In the genomic region with DNA sequence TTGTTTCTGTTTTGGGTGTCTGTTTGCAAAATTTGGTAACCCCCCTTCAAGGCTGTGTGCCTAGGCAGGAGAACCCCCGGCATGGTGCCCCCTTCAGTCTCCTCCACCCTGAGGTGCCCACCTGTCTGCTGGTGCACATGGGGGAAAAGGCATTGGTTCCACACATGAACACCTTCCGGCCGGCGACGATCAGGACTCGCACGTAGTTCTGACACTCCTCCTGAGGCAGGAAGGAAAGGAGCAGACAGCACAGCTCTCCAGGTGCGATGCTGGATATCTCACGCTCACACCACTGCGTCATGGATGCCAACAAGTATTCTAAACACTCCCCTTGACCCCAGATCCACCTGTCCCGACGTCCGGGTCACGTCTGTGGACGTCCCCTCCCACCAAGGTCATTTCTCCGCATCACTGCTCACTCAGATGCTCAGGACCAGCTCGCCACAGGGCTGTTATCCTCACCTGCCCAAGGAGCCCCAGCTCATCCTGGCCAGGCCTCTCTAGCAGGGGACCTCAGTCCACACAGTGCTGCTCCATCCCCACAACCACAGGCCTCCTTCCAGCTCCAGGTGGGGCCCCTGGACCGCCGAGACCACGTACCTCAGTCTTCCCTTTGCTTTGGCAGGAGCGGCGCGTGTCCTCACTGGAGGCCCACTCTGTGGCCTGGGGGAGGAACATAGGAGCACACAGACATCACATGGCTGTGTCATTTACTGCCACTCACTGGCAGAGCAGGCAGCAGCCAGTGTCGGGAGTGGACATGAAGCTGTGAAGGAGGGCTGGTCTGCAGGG, we compare ENCODE assay signal across 17 cellular contexts.
A peak's percentile ranks its signal among the peaks of the same experiment; 100 is the strongest.
DNase-seq lines count a peak whose midpoint lies in the region; ATAC-seq and TF ChIP-seq lines count a peak whose summit lies in the region.
"Had no signal": no experiment of that assay in that cellular context is flagged by ENCODE, and none has a peak within 500 bp of the region (broad histone marks: within the 10 kb centered on the region; RNA-seq: fewer than 3 reads in every experiment).

No MANE protein-coding gene starts in this region.

- H3K4me1 ChIP-seq in right atrium auricular region = no peaks in the 10 kb centered on the region

- no peaks in the 10 kb centered on the region for H3K9me3 ChIP-seq in right atrium auricular region

- no peaks in the 10 kb centered on the region for H3K27me3 Mint-ChIP-seq in neural crest cell (ENCODE audit: low read depth)
- peaks cover 3 to 24% of the 10 kb centered on the region in 2 donors for H3K27me3 Mint-ChIP-seq in stimulated activated naive B cell treated with anti-CD40 and anti-IgM and Interleukin-4, amounts not matched to agents 10 μg/mL and 1 μg/mL and 100 μg/mL, for 72 hours
- no peaks in the 10 kb centered on the region for H3K27me3 Mint-ChIP-seq in endothelial cell (ENCODE audit: unreplicated experiment)

- H3K27ac Mint-ChIP-seq in neural crest cell (ENCODE audit: unreplicated experiment) (peak overlapping the region; percentile 78), endothelial cell (ENCODE audit: unreplicated experiment) (no peak overlapping the region)
- H3K27ac Mint-ChIP-seq in stimulated activated naive B cell treated with anti-CD40 and anti-IgM and Interleukin-4, amounts not matched to agents 10 μg/mL and 1 μg/mL and 100 μg/mL, for 72 hours = peak overlapping the region; percentile 25
- H3K27ac Mint-ChIP-seq: HFFc6 had no signal

- POLR2A ChIA-PET in GM10248 (lab: Yijun Ruan, JAX) = no interaction called here

- H3K4me1 Mint-ChIP-seq in neural crest cell = peaks cover 3% of the 10 kb centered on the region
- peaks cover 0 to 1% of the 10 kb centered on the region in 2 donors for H3K4me1 Mint-ChIP-seq in stimulated activated naive B cell treated with anti-CD40 and anti-IgM and Interleukin-4, amounts not matched to agents 10 μg/mL and 1 μg/mL and 100 μg/mL, for 72 hours
- H3K4me1 Mint-ChIP-seq in endothelial cell (ENCODE audit: unreplicated experiment) = no peaks in the 10 kb centered on the region
- H3K4me1 Mint-ChIP-seq: CD4-positive, alpha-beta memory T cell had no signal

- DNase-seq in activated effector memory CD4-positive, alpha-beta T cell treated with anti-CD3 and anti-CD28 coated beads, Interleukin-2, amount 50 U/mL, for 16 hours = peak; percentile 57
- no peak for DNase-seq in activated effector memory CD4-positive, alpha-beta T cell treated with Interleukin-2 at 50 U/mL for 16 hours
- DNase-seq in GM10248 (ENCODE audit: extremely low spot score) (no peak), neural crest cell (ENCODE audit: low read depth, low spot score) (no peak), endothelial cell (ENCODE audit: low spot score) (no peak), right atrium auricular region (ENCODE audit: low spot score) (no peak)
- DNase-seq in stimulated activated naive B cell treated with anti-CD40 and anti-IgM and Interleukin-4, amounts not matched to agents 10 μg/mL and 1 μg/mL and 100 μg/mL, for 72 hours = no peak
- no peak for DNase-seq in effector CD8-positive, alpha-beta T cell (lab: John Stamatoyannopoulos, UW)
- DNase-seq: CD4-positive, alpha-beta memory T cell; HFFc6; NCI-H1417 treated with DMSO at 0.1 percent for 48 hours; NCI-H1930; NCI-H345; NCI-H524 treated with DMSO at 0.1 percent for 48 hours; PC-9 had no signal

- TF ChIP-seq CTCF in GM10248 (IDR thresholded peaks at IDR 0.05; ENCODE audit: control extremely low read depth, extremely low read depth, low read depth, missing control alignments) = peak; percentile 1
- TF ChIP-seq CTCF in neural crest cell (conservative IDR thresholded peaks at IDR 0.05) = no peak
- TF ChIP-seq CTCF in endothelial cell (IDR thresholded peaks at IDR 0.05; ENCODE audit: unreplicated experiment) = no peak
- no peak for TF ChIP-seq CTCF in right atrium auricular region (IDR thresholded peaks at IDR 0.05)

- no peak overlapping the region for H3K27ac ChIP-seq in right atrium auricular region
- H3K27ac ChIP-seq: KMS-11, PC-9, RWPE1 had no signal

- no peaks in the 10 kb centered on the region for H3K36me3 ChIP-seq in right atrium auricular region

- CTCF ChIA-PET in GM10248 (lab: Yijun Ruan, JAX) = interaction anchor here (1.2 to 2.5 kb wide), 2 partner anchors 9 to 14 kb away, joined by 3 to 10 read pairs; no protein-coding TSS in a partner anchor

- H3K9me3 Mint-ChIP-seq in neural crest cell = no peaks in the 10 kb centered on the region
- H3K9me3 Mint-ChIP-seq in stimulated activated naive B cell treated with anti-CD40 and anti-IgM and Interleukin-4, amounts not matched to agents 10 μg/mL and 1 μg/mL and 100 μg/mL, for 72 hours = no peaks in the 10 kb centered on the region
- H3K9me3 Mint-ChIP-seq in endothelial cell (ENCODE audit: unreplicated experiment) = no peaks in the 10 kb centered on the region
- H3K9me3 Mint-ChIP-seq: CD4-positive, alpha-beta memory T cell; HFFc6 had no signal

- H3K4me3 Mint-ChIP-seq in neural crest cell (no peak overlapping the region), endothelial cell (ENCODE audit: unreplicated experiment) (no peak overlapping the region)
- no peak overlapping the region for H3K4me3 Mint-ChIP-seq in stimulated activated naive B cell treated with anti-CD40 and anti-IgM and Interleukin-4, amounts not matched to agents 10 μg/mL and 1 μg/mL and 100 μg/mL, for 72 hours
- H3K4me3 Mint-ChIP-seq: CD4-positive, alpha-beta memory T cell; HFFc6 had no signal

- H3K36me3 Mint-ChIP-seq in neural crest cell (ENCODE audit: low read depth) = peaks cover 2% of the 10 kb centered on the region
- H3K36me3 Mint-ChIP-seq in stimulated activated naive B cell treated with anti-CD40 and anti-IgM and Interleukin-4, amounts not matched to agents 10 μg/mL and 1 μg/mL and 100 μg/mL, for 72 hours = no peaks in the 10 kb centered on the region
- no peaks in the 10 kb centered on the region for H3K36me3 Mint-ChIP-seq in endothelial cell (ENCODE audit: low read depth, unreplicated experiment)
- H3K36me3 Mint-ChIP-seq: CD4-positive, alpha-beta memory T cell had no signal

- H3K4me3 ChIP-seq in right atrium auricular region = no peak overlapping the region
- H3K4me3 ChIP-seq: PC-9 had no signal

- ATAC-seq in stimulated activated naive B cell treated with anti-CD40 and anti-IgM and Interleukin-4, amounts not matched to agents 10 μg/mL and 1 μg/mL and 100 μg/mL, for 72 hours (replicated peaks) = no peak

- no peaks in the 10 kb centered on the region for H3K27me3 ChIP-seq in right atrium auricular region
